Comparison of ENCODE assay signal across 8 cellular contexts in the genomic region with DNA sequence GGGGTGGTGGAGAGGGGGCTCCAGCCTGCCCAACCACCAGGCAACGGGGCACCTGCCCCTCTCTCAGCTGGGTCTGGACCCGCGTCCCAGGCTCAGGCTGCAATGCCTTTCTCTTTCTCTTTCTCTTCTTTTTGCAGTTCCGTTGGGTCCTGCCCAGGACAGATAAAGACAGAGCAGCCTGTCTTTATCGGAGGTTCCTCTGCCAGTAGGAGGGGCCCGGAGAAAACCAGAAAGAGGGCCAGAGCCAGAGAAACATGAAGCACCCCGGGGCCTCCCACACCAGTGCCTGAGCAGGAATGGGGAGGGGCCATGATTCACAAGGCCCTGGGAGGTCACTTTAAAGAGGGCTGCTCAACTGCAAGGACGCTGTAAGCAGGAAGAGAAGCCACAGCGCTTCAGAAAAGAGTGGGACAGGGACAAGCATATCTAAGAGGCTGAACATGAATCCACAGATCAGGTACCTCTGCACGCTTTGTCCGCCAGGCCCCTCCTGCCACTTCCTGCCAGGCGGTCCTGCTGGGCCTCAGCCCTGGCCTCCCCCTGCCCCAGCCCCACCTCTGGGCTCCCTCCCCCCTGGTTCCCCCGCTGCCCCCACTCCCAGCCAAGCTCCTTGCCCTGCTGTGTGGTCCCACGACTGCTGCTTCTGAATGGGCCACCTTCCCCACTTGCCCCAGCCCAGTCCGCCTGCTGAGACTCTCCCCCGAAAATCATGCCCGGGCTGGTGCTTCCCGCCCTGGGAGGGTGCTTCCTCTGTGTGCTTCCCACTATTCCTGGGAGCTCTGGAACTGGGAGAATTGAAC. TPM values are rescaled to one million over a fixed set of nuclear protein-coding genes. Genes with fewer than 3 reads are reported as not detected.
DNase-seq lines count a peak whose midpoint lies in the region; ATAC-seq, FAIRE-seq and TF ChIP-seq lines count a peak whose summit lies in the region.

Gene APOBEC3C (plus strand): TSS at position 335 of the 800 bp plus-strand sequence. CDS start 106 bp downstream, at position 441.

- WGBS in SK-N-SH (ENCODE audit: low lambda C conversion rate), result 23% methylated on average over 6 of the region's 18 CpGs
- 7 to 9% methylated on average over 13 to 18 of the region's 18 CpGs for WGBS in upper lobe of left lung, 2 donors

- H3K9me3 ChIP-seq in SK-N-SH, result no peaks in the 10 kb centered on the region
- H3K9me3 ChIP-seq in upper lobe of left lung, result no peaks in the 10 kb centered on the region

- H3K27ac ChIP-seq in SK-N-SH (ENCODE audit: low read depth in 2 of 2, low read length in 1 of 2) (peak within 1 kb of the TSS; percentile 48 to 87), upper lobe of left lung (peak within 1 kb of the TSS; percentile 77 to 95 (median 88))

- peak within 1 kb of the TSS; percentile 51; the same call in 1 of the 2 replicates for H2AFZ ChIP-seq in SK-N-SH (ENCODE audit: low read depth)

- no peaks in the 10 kb centered on the region for H3K9me2 ChIP-seq in SK-N-SH

- no peak for TF ChIP-seq CTCF in SK-N-SH (IDR thresholded peaks at IDR 0.05)
- no peak for TF ChIP-seq CTCF in upper lobe of left lung (IDR thresholded peaks at IDR 0.05)

- H3K4me2 ChIP-seq in SK-N-SH, result peak within 1 kb of the TSS; percentile 78

- no peaks in the 10 kb centered on the region for H3K36me3 ChIP-seq in SK-N-SH (replicated peaks in 1 of 2; ENCODE audit: control insufficient read depth in 1 of 2, insufficient read depth in 2 of 2, low read length in 1 of 2)
- no peaks in the 10 kb centered on the region for H3K36me3 ChIP-seq in upper lobe of left lung

- peak in 2 of 4 donors; percentile 38 to 80 for TF ChIP-seq POLR2A in upper lobe of left lung (IDR thresholded peaks at IDR 0.05)

- TF ChIP-seq RAD21 in SK-N-SH (IDR thresholded peaks at IDR 0.05; ENCODE audit: low read length), result 0 out of 2 replicates have a peak, but pooled peaks have one; percentile 11

- H3K9ac ChIP-seq in SK-N-SH, result peak within 1 kb of the TSS; percentile 69

- no peaks in the 10 kb centered on the region for H4K20me1 ChIP-seq in SK-N-SH (ENCODE audit: insufficient read depth)

- H3F3A ChIP-seq in SK-N-SH (replicated peaks; ENCODE audit: insufficient read depth), result no peaks in the 10 kb centered on the region

- POLR2A ChIA-PET in SK-N-SH (lab: Yijun Ruan, JAX), result no interaction called here

- DNase-seq in AML-193 (lab: John Stamatoyannopoulos, UW), result peak; percentile 66 to 68
- peak; percentile 69 for DNase-seq in GM19239 (ENCODE audit: insufficient read length, low spot score)
- DNase-seq in SK-N-SH, result peak; percentile 74
- peak; percentile 69 for DNase-seq in activated naive CD4-positive, alpha-beta T cell treated with anti-CD3 and anti-CD28 coated beads, Interleukin-2, amount 50 U/mL, for 16 hours
- DNase-seq in Right ventricle myocardium inferior (ENCODE audit: missing footprints), result peak; percentile 87
- peak; percentile 92 for DNase-seq in posterior vena cava (ENCODE audit: low spot score)
- DNase-seq in upper lobe of left lung, result peak; percentile 68 to 88

- peak; percentile 100 for FAIRE-seq in GM19239 (lab: Jason Lieb, UNC)

- H3K27me3 ChIP-seq in SK-N-SH (ENCODE audit: insufficient read depth), result no peaks in the 10 kb centered on the region
- no peaks in the 10 kb centered on the region for H3K27me3 ChIP-seq in upper lobe of left lung

- H3K4me3 ChIP-seq in SK-N-SH (ENCODE audit: low read depth in 2 of 2, low read length in 1 of 2), result peak within 1 kb of the TSS; percentile 47 to 61
- H3K4me3 ChIP-seq in upper lobe of left lung, result peak within 1 kb of the TSS; percentile 35 to 64 (median 49)

- CTCF ChIA-PET in SK-N-SH (lab: Yijun Ruan, JAX), result interaction anchor here (1.4 kb wide), 1 partner anchor 14 kb away, joined by 3 read pairs; no protein-coding TSS in a partner anchor

- ATAC-seq in HG03521 (IDR thresholded peaks at IDR 0.05; ENCODE audit: unreplicated experiment), result peak; percentile 76
- ATAC-seq in Right ventricle myocardium inferior, result peak; percentile 98
- ATAC-seq in upper lobe of left lung (ENCODE audit: low FRiP score in 2 of 2), result peak; percentile 94 to 98

- H3K4me1 ChIP-seq in SK-N-SH (ENCODE audit: control insufficient read depth in 1 of 2, insufficient read depth in 2 of 2, low read depth in 1 of 2, low read length in 1 of 2) (peaks cover 0 to 4% of the 10 kb centered on the region in 2 experiments; a peak in 1 of 4 replicates), upper lobe of left lung (peaks cover 12 to 25% (median 16%) of the 10 kb centered on the region in 4 donors)

- peaks cover 14% of the 10 kb centered on the region; the same call in 1 of the 2 replicates for H3K79me2 ChIP-seq in SK-N-SH (ENCODE audit: insufficient read depth)

- intact Hi-C loops in Right ventricle myocardium inferior (cut with DNase I), result no loop called here
- intact Hi-C loops in posterior vena cava (cut with DNase I), result loop anchor here in 1 of 2 donors (5.0 kb wide), 1 partner anchor 103 kb away; no protein-coding TSS in a partner anchor

- TF ChIP-seq EP300 in SK-N-SH (IDR thresholded peaks at IDR 0.05; ENCODE audit: borderline replicate concordance in 1 of 2, low read depth in 1 of 2, low read length in 1 of 2), result no peak
- TF ChIP-seq EP300 in upper lobe of left lung (IDR thresholded peaks at IDR 0.05), result no peak

TF ChIP-seq in SK-N-SH, 30 proteins besides CTCF, POLR2A, EP300 and RAD21:
- TF ChIP-seq ELF1 (IDR thresholded peaks at IDR 0.05) (no peak), TEAD4 (IDR thresholded peaks at IDR 0.05; ENCODE audit: borderline replicate concordance, insufficient read depth) (no peak), RXRA (IDR thresholded peaks at IDR 0.05; ENCODE audit: borderline replicate concordance, low read depth) (no peak), REST (IDR thresholded peaks at IDR 0.05; ENCODE audit: low read depth, low read length) (no peak), CHD2 (IDR thresholded peaks at IDR 0.05; ENCODE audit: low read length, partially characterized antibody) (no peak), SMC3 (IDR thresholded peaks at IDR 0.05; ENCODE audit: low read depth, low read length) (no peak), TCF12 (IDR thresholded peaks at IDR 0.05) (no peak), TAF1 (IDR thresholded peaks at IDR 0.05; ENCODE audit: borderline replicate concordance, low read depth, low read length) (peak; percentile 54), USF1 (IDR thresholded peaks at IDR 0.05; ENCODE audit: borderline replicate concordance, low read depth) (no peak), GABPA (IDR thresholded peaks at IDR 0.05; ENCODE audit: low read depth) (no peak), POLR2AphosphoS5 (IDR thresholded peaks at IDR 0.05; ENCODE audit: low read depth, low read length) (peak; percentile 72), FOSL2 (IDR thresholded peaks at IDR 0.05; ENCODE audit: borderline replicate concordance, low read depth) (no peak; the same call in 1 of the 2 replicates), NRF1 (IDR thresholded peaks at IDR 0.05; ENCODE audit: low read depth, low read length) (no peak)
- TF ChIP-seq, protein P1, sequence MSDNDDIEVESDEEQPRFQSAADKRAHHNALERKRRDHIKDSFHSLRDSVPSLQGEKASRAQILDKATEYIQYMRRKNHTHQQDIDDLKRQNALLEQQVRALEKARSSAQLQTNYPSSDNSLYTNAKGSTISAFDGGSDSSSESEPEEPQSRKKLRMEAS (IDR thresholded peaks at IDR 0.05; ENCODE audit: low read depth), result no peak

RNA-seq across cellular contexts. Expression of gene APOBEC3C, which starts in this region (rescaled TPM):
- 11.7 and 12.4 TPM in 2 replicates for polyA plus RNA-seq in SK-N-SH (2012; rRNA removed)
- 11.4 and 13.0 TPM in 2 replicates for polyA plus RNA-seq in SK-N-SH (2012; cell fraction: cytosol; rRNA removed)
- 12.0 and 14.2 TPM in 2 replicates for polyA plus RNA-seq in SK-N-SH (2012; cell fraction: nucleus; rRNA removed)
- total RNA-seq in Right ventricle myocardium inferior (27.9 TPM), posterior vena cava (10 to 100 TPM; 18.7 to 31.5 TPM), upper lobe of left lung (10 to 100 TPM in 4 of 6 donors, 1 to 10 TPM in 2; 6.1 to 27.0 (median 11.1) TPM)

Comparison
In these comparisons a context has a peak if more than half of its experiments do, and no peak if none do; other contexts are left out.
1. Peak in every context shown above with its lines: DNase-seq, ATAC-seq, H3K4me3 ChIP-seq and H3K27ac ChIP-seq.